ENCODE assay signal across 19 cellular contexts in genomic region chr17:49482144-49482817, GRCh38. TPM values are rescaled to one million over a fixed set of nuclear protein-coding genes. Genes with fewer than 3 reads are reported as not detected.
DNase-seq lines count a peak whose midpoint lies in the region; ATAC-seq and TF ChIP-seq lines count a peak whose summit lies in the region.
"Had no signal": no experiment of that assay in that cellular context is flagged by ENCODE, and none has a peak within 500 bp of the region (broad histone marks: within the 10 kb centered on the region; RNA-seq: fewer than 3 reads in every experiment).

No MANE protein-coding gene starts in this region.

- DNase-seq in GM23248 (peak; percentile 61), NB4 (ENCODE audit: low read depth) (peak; percentile 55), erythroblast (lab: John Stamatoyannopoulos, UW) (peak; percentile 51 to 79), putamen (ENCODE audit: low spot score) (peak; percentile 33)
- no peak for DNase-seq in activated CD4-positive, alpha-beta T cell treated with anti-CD3 and anti-CD28 coated beads for 48 hours
- no peak for DNase-seq in stimulated activated CD4-positive, alpha-beta T cell treated with anti-CD3 and anti-CD28 coated beads, Interleukin-2, amount 100 ng/mL, for 48 hours
- DNase-seq: activated CD8-positive, alpha-beta T cell treated with anti-CD3 and anti-CD28 coated beads, Interleukin-2, amount 10 ng/mL, durations not matched to agents 7 days and 5 days; CD4-positive, CD25-positive, alpha-beta regulatory T cell; EL; mesendoderm; Peyer's patch; stimulated activated CD4-positive, alpha-beta T cell treated with anti-CD3 and anti-CD28 coated beads, Interleukin-4, amount 100 ng/mL, for 24 hours; SW 1271; thyroid gland; WERI-Rb-1 had no signal

- no peaks in the 10 kb centered on the region for H3K36me3 ChIP-seq in GM23248 (ENCODE audit: low read depth)
- H3K36me3 ChIP-seq: neural progenitor cell, Peyer's patch, thyroid gland, WERI-Rb-1 had no signal

- no peak overlapping the region for H3K4me3 ChIP-seq in GM23248
- no peak overlapping the region for H3K4me3 ChIP-seq in NB4 (ENCODE audit: low read depth, low read length)
- H3K4me3 ChIP-seq: neural progenitor cell, Peyer's patch, thyroid gland had no signal

- H3K79me2 ChIP-seq in GM23248 (ENCODE audit: insufficient read depth) = no peaks in the 10 kb centered on the region

- H2AFZ ChIP-seq in GM23248 = no peak overlapping the region
- H2AFZ ChIP-seq: neural progenitor cell had no signal

- H3K4me1 ChIP-seq in GM23248 (ENCODE audit: insufficient read depth) = no peaks in the 10 kb centered on the region
- H3K4me1 ChIP-seq: Peyer's patch, thyroid gland had no signal

- no peak overlapping the region for H3K27ac ChIP-seq in GM23248
- H3K27ac ChIP-seq: neural progenitor cell, Peyer's patch, thyroid gland, WERI-Rb-1 had no signal

- no peak for TF ChIP-seq CTCF in NB4 (IDR thresholded peaks at IDR 0.05; ENCODE audit: low read depth, low read length)

- H3K9me2 ChIP-seq in GM23248 (ENCODE audit: insufficient read depth) = no peaks in the 10 kb centered on the region

- H4K20me1 ChIP-seq in GM23248 (ENCODE audit: insufficient read depth) = no peaks in the 10 kb centered on the region

- H3K27me3 ChIP-seq in GM23248 (replicated peaks; ENCODE audit: insufficient read depth) = peaks cover 58% of the 10 kb centered on the region
- H3K27me3 ChIP-seq: Peyer's patch, thyroid gland had no signal

- no peaks in the 10 kb centered on the region for H3K9me3 ChIP-seq in GM23248 (ENCODE audit: low read depth)
- H3K9me3 ChIP-seq: Peyer's patch, thyroid gland had no signal

- ATAC-seq in GM21737 (IDR thresholded peaks at IDR 0.05; ENCODE audit: unreplicated experiment) (no peak), GM18861 (IDR thresholded peaks at IDR 0.05; ENCODE audit: unreplicated experiment) (no peak)
- ATAC-seq: activated CD8-positive, alpha-beta T cell treated with anti-CD3 and anti-CD28 coated beads, Interleukin-2, amount 10 ng/mL, durations not matched to agents 7 days and 5 days had no signal

- in situ Hi-C loops in GM23248 (cut with MboI) = no loop called here

- H3K9ac ChIP-seq in GM23248 = no peak overlapping the region
- H3K9ac ChIP-seq: neural progenitor cell had no signal

- WGBS in GM23248 (ENCODE audit: low coverage in 1 of 2, low lambda C conversion rate in 2 of 2, missing lambda C conversion rate in 2 of 2), 2 experiments = 40 to 42% methylated on average over 3 of the region's 3 CpGs

- H3K4me2 ChIP-seq in GM23248 (ENCODE audit: unreplicated experiment) = no peak overlapping the region
- H3K4me2 ChIP-seq: neural progenitor cell had no signal

- no peaks in the 10 kb centered on the region for H3F3A ChIP-seq in GM23248 (ENCODE audit: insufficient read depth)

- TF ChIP-seq POLR2A in NB4 (IDR thresholded peaks at IDR 0.05; ENCODE audit: extremely low read depth, insufficient read length) = no peak
- TF ChIP-seq POLR2A in erythroblast (IDR thresholded peaks at IDR 0.05; ENCODE audit: low read length) = no peak

RNA-seq across cellular contexts. Expression of gene NGFR, which starts 12.8 kb away (rescaled TPM):
- 0.25 and 0.43 TPM in 2 replicates for total RNA-seq in GM23248 (2014; rRNA removed; shearing (Covaris generic))
- 0.60 and 0.81 TPM in 2 replicates for polyA plus RNA-seq in GM23248 (2016; fragmentation: Nextera tagmentation; extraction: Ambion mirVana)
- total RNA-seq: glomerular endothelial cell had no signal
- polyA plus RNA-seq: CD4-positive, CD25-positive, alpha-beta regulatory T cell had no signal

Comparison
In these comparisons a context has a peak if more than half of its experiments do, and no peak if none do; other contexts are left out.
1. DNase-seq: peak in GM23248 (single experiment), NB4 (single experiment), erythroblast (2 of 2) and putamen (single experiment); none in activated CD4-positive, alpha-beta T cell treated with anti-CD3 and anti-CD28 coated beads for 48 hours (single experiment) and stimulated activated CD4-positive, alpha-beta T cell treated with anti-CD3 and anti-CD28 coated beads, Interleukin-2, amount 100 ng/mL, for 48 hours (0 of 2).